Comparison of ENCODE assay signal across 24 cellular contexts in genomic region chr2:241887806-241888522, GRCh38. TPM values are rescaled to one million over a fixed set of nuclear protein-coding genes. Genes with fewer than 3 reads are reported as not detected.
DNase-seq lines count a peak whose midpoint lies in the region; ATAC-seq, FAIRE-seq and TF ChIP-seq lines count a peak whose summit lies in the region.
"Had no signal": no experiment of that assay in that cellular context is flagged by ENCODE, and none has a peak within 500 bp of the region (broad histone marks: within the 10 kb centered on the region; RNA-seq: fewer than 3 reads in every experiment).

No MANE protein-coding gene starts in this region.

- H3K4me1 Mint-ChIP-seq in endothelial cell (ENCODE audit: unreplicated experiment), result peaks cover 4% of the 10 kb centered on the region

- intact Hi-C loops in left ventricle myocardium superior (cut with micrococcal nuclease), result no loop called here

- H3K9me3 Mint-ChIP-seq in endothelial cell (ENCODE audit: unreplicated experiment), result no peaks in the 10 kb centered on the region
- H3K9me3 Mint-ChIP-seq: neural crest cell had no signal

- H3K27me3 Mint-ChIP-seq in endothelial cell (ENCODE audit: unreplicated experiment), result peaks cover 7% of the 10 kb centered on the region

- H3K27me3 ChIP-seq in right atrium auricular region, result no peaks in the 10 kb centered on the region
- H3K27me3 ChIP-seq: esophagus squamous epithelium had no signal

- FAIRE-seq in urothelium cell line (lab: Jason Lieb, UNC), result no peak
- FAIRE-seq: astrocyte had no signal

- H3K27ac ChIP-seq in right atrium auricular region (no peak overlapping the region), KOPT-K1 (ENCODE audit: low read depth, low read length, poor library complexity, severe bottlenecking) (peak overlapping the region; percentile 81)
- H3K27ac ChIP-seq: esophagus squamous epithelium, psoas muscle, tibial artery had no signal

- H3K4me3 ChIP-seq in right atrium auricular region, result no peak overlapping the region
- no peak overlapping the region for H3K4me3 ChIP-seq in foreskin fibroblast (ENCODE audit: low read depth in 1 of 2, low read length in 2 of 2)
- H3K4me3 ChIP-seq: esophagus squamous epithelium, psoas muscle, tibial artery had no signal

- peak overlapping the region; percentile 64 for H3K27ac Mint-ChIP-seq in endothelial cell (ENCODE audit: unreplicated experiment)
- H3K27ac Mint-ChIP-seq: activated naive CD4-positive, alpha-beta T cell treated with anti-CD3 and anti-CD28 coated beads for 36 hours had no signal

- peak overlapping the region; percentile 49 for H3K4me3 Mint-ChIP-seq in endothelial cell (ENCODE audit: unreplicated experiment)
- H3K4me3 Mint-ChIP-seq: activated naive CD4-positive, alpha-beta T cell treated with anti-CD3 and anti-CD28 coated beads for 36 hours; neural crest cell had no signal

- no peaks in the 10 kb centered on the region for H3K9me3 ChIP-seq in right atrium auricular region
- peaks cover 7% of the 10 kb centered on the region for H3K9me3 ChIP-seq in KOPT-K1 (ENCODE audit: insufficient read depth, low read length, poor library complexity, severe bottlenecking)
- H3K9me3 ChIP-seq: esophagus squamous epithelium, psoas muscle, tibial artery had no signal

- TF ChIP-seq CTCF in right atrium auricular region (IDR thresholded peaks at IDR 0.05), result no peak
- no peak for TF ChIP-seq CTCF in endothelial cell (IDR thresholded peaks at IDR 0.05; ENCODE audit: unreplicated experiment)
- no peak for TF ChIP-seq CTCF in foreskin fibroblast (IDR thresholded peaks at IDR 0.05; ENCODE audit: low read depth, low read length)

- H3K36me3 ChIP-seq in right atrium auricular region (no peaks in the 10 kb centered on the region), KOPT-K1 (ENCODE audit: insufficient read depth, low read length) (peaks cover 55% of the 10 kb centered on the region)
- H3K36me3 ChIP-seq: esophagus squamous epithelium, tibial artery had no signal

- peak; percentile 20 for DNase-seq in left ventricle myocardium superior
- no peak for DNase-seq in right atrium auricular region (ENCODE audit: low spot score)
- no peak for DNase-seq in endothelial cell (ENCODE audit: low spot score)
- DNase-seq in urothelium cell line (ENCODE audit: low spot score), result peak; percentile 54
- DNase-seq in T1000 (lab: John Stamatoyannopoulos, UW), result no peak
- DNase-seq in foreskin fibroblast, result no peak
- DNase-seq: activated CD4-positive, alpha-beta T cell treated with anti-CD3 and anti-CD28 coated beads, Interleukin-2, amount 50 U/mL, for 4 hours; activated naive CD4-positive, alpha-beta T cell treated with anti-CD3 and anti-CD28 coated beads for 36 hours; COR-L47; effector memory CD4-positive, alpha-beta T cell; esophagus squamous epithelium; left colon; NCI-H1092 treated with DMSO at 0.1 percent for 48 hours; stimulated activated CD4-positive, alpha-beta T cell treated with anti-CD3 and anti-CD28 coated beads, Interleukin-1b, Interleukin-23, amount 100 ng/mL, for 48 hours; tibial artery had no signal

- peaks cover 0 to 3% of the 10 kb centered on the region in 2 donors for H3K4me1 ChIP-seq in right atrium auricular region
- H3K4me1 ChIP-seq: psoas muscle had no signal

- no peak for ATAC-seq in left ventricle myocardium superior
- no peak for ATAC-seq in activated CD4-positive, CD25-positive, alpha-beta regulatory T cell treated with anti-CD3 and anti-CD28 coated beads, Interleukin-2, amount 50 U/mL, for 24 hours
- ATAC-seq: left colon, psoas muscle had no signal

- H3K36me3 Mint-ChIP-seq in endothelial cell (ENCODE audit: low read depth, unreplicated experiment), result peaks cover 30% of the 10 kb centered on the region

RNA-seq across cellular contexts. Expression of gene RTP5, which starts 18.4 kb away (rescaled TPM):
- total RNA-seq in left ventricle myocardium superior (not detected), right atrium auricular region (not detected), endothelial cell (ENCODE audit: unreplicated experiment) (not detected)
- total RNA-seq: activated naive CD4-positive, alpha-beta T cell treated with anti-CD3 and anti-CD28 coated beads for 36 hours; astrocyte; chondrocyte; left colon; mesenteric fat pad; NCI-H460; neural crest cell; psoas muscle; skeletal muscle tissue had no signal

RNA-seq across cellular contexts. Expression of gene PDCD1, which starts 29.3 kb away (rescaled TPM):
- total RNA-seq in left ventricle myocardium superior (1.4 TPM), right atrium auricular region (10 to 100 TPM in 1 of 2 donors, 1 to 10 TPM in 1; 1.0 to 17.5 TPM), endothelial cell (ENCODE audit: unreplicated experiment) (not detected)
- total RNA-seq: astrocyte, chondrocyte, NCI-H460, neural crest cell, skeletal muscle tissue had no signal

Comparison
In these comparisons a context has a peak if more than half of its experiments do, and no peak if none do; other contexts are left out.
1. DNase-seq: peak in left ventricle myocardium superior (single experiment) and urothelium cell line (single experiment); none in right atrium auricular region (single experiment), endothelial cell (single experiment), T1000 (single experiment) and foreskin fibroblast (0 of 2).